ENCODE assay signal across 9 cellular contexts in the genomic region with DNA sequence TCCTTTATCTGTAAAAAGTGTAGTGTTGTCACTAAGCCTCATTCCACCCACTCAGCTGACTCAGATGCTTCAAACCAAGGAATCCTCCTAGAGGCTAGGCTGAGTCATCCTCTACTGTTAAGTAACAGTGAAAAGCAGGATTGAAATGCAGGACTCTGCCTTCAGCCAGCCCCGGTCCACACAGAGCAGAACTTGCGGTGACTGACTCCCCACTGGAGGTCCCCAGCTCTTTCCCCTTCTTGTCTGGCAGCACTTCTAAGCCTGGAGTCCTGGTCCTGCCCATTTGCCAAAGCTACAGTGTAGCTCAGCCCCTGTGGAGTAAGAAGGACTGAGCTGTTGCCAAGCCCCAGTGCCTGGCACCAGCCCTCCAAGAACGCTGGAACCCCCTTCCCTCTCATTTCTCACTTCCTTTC. TPM values are rescaled to one million over a fixed set of nuclear protein-coding genes. Genes with fewer than 3 reads are reported as not detected.
DNase-seq lines count a peak whose midpoint lies in the region; ATAC-seq, FAIRE-seq and TF ChIP-seq lines count a peak whose summit lies in the region.
"Had no signal": no experiment of that assay in that cellular context is flagged by ENCODE, and none has a peak within 500 bp of the region (broad histone marks: within the 10 kb centered on the region; RNA-seq: fewer than 3 reads in every experiment).

No MANE protein-coding gene starts in this region.

- peaks cover 12% of the 10 kb centered on the region for H3K4me1 ChIP-seq in GM12878 (ENCODE audit: control insufficient read depth, insufficient read depth, low read length)
- H3K4me1 ChIP-seq in Caco-2 = no peaks in the 10 kb centered on the region

- peaks cover 8% of the 10 kb centered on the region for H3K27me3 Mint-ChIP-seq in Caco-2 (ENCODE audit: insufficient read depth, unreplicated experiment)

- no peak overlapping the region for H3K9ac ChIP-seq in GM12878 (ENCODE audit: control insufficient read depth, insufficient read depth, low read length)

- no TSS peak for BruUV-seq in GM12878 (replicated peaks; lab: Mats Ljungman, UMichigan)
- no TSS peak for BruUV-seq in Caco-2 (replicated peaks; lab: Mats Ljungman, UMichigan)

- CTCF ChIA-PET in GM12878 (lab: Yijun Ruan, JAX) (interaction anchor here (1.3 kb wide), 1 partner anchor 24 kb away, joined by 6 read pairs; no protein-coding TSS in a partner anchor), Caco-2 (lab: Charles Lee) (no interaction called here)

- in situ Hi-C loops in GM12878 (cut with MboI) = no loop called here

- no peaks in the 10 kb centered on the region for H3K79me2 ChIP-seq in GM12878 (ENCODE audit: control insufficient read depth, insufficient read depth, low read length)

- no peak overlapping the region for H3K27ac Mint-ChIP-seq in Caco-2 (ENCODE audit: unreplicated experiment)

- intact Hi-C loops in GM12878 (cut with micrococcal nuclease; ENCODE audit: unreplicated experiment) = no loop called here
- intact Hi-C loops in left colon (cut with DNase I, micrococcal nuclease) = no loop called here
- intact Hi-C loops in Caco-2 (cut with micrococcal nuclease; ENCODE audit: unreplicated experiment) = no loop called here

- SMC1A ChIA-PET in GM12878 (lab: Charles Lee; ENCODE audit: uncharacterized antibody, unreplicated experiment) = no interaction called here

- H3K9me3 ChIP-seq in GM12878 (replicated peaks; ENCODE audit: control insufficient read depth, insufficient read depth, low read length) (no peaks in the 10 kb centered on the region), Caco-2 (no peaks in the 10 kb centered on the region)

- ATAC-seq in GM12878 (no peak), left colon (peak; percentile 31)

- RAD21 ChIA-PET in GM12878 (lab: Charles Lee; ENCODE audit: unreplicated experiment) = no interaction called here

- no peaks in the 10 kb centered on the region for H4K20me1 ChIP-seq in GM12878 (ENCODE audit: control insufficient read depth, insufficient read depth)

- H3K4me3 ChIP-seq in GM12878 (no peak overlapping the region), Caco-2 (ENCODE audit: low read depth, low read length) (no peak overlapping the region)
- H3K4me3 ChIP-seq: cardiac muscle cell had no signal

- H3K4me2 ChIP-seq in GM12878 (ENCODE audit: control insufficient read depth, insufficient read depth) = no peak overlapping the region

- H2AFZ ChIP-seq in GM12878 (ENCODE audit: control insufficient read depth, low read depth, low read length) = no peak overlapping the region

- H3K27me3 ChIP-seq in GM12878 (replicated peaks in 1 of 2; ENCODE audit: control insufficient read depth in 2 of 2, insufficient read depth in 2 of 2, low read length in 1 of 2) (0 out of 4 replicates have a peak, but pooled peaks cover 0 to 3% of the 10 kb centered on the region in 2 experiments), Caco-2 (replicated peaks; ENCODE audit: control insufficient read depth, insufficient read depth, low read length) (no peaks in the 10 kb centered on the region)
- H3K27me3 ChIP-seq: cardiac muscle cell had no signal

- 48% methylated on average over 3 of the region's 3 CpGs for WGBS in GM12878 (ENCODE audit: insufficient coverage, insufficient replicate concordance, low lambda C conversion rate, missing lambda C conversion rate)

- POLR2A ChIA-PET in GM12878 (lab: Charles Lee) (interaction anchor here (0.7 kb wide), 2 partner anchors 22 to 400 kb away, joined by 3 read pairs; no protein-coding TSS in a partner anchor), Caco-2 (lab: Charles Lee) (no interaction called here)

- H3K27ac ChIP-seq in GM12878 (ENCODE audit: control insufficient read depth, insufficient read depth) = no peak overlapping the region
- H3K27ac ChIP-seq: cardiac muscle cell had no signal

- peaks cover 4% of the 10 kb centered on the region for H3K4me1 Mint-ChIP-seq in Caco-2 (ENCODE audit: low read depth, unreplicated experiment)

- peak; percentile 63 for DNase-seq in Ammon's horn (ENCODE audit: low spot score)
- peak; percentile 99 for DNase-seq in NCI-H226
- no peak for DNase-seq in GM12878 (ENCODE audit: low read depth, low spot score)
- peak in 1 of 2 donors; percentile 31 for DNase-seq in left colon
- DNase-seq in stromal cell of bone marrow (ENCODE audit: low read depth) = peak; percentile 96
- no peak for DNase-seq in SHP77 (lab: John Stamatoyannopoulos, UW)
- no peak for DNase-seq in NCI-H774 (lab: John Stamatoyannopoulos, UW)
- no peak for DNase-seq in Caco-2

- no peaks in the 10 kb centered on the region for H3K36me3 ChIP-seq in GM12878 (ENCODE audit: control insufficient read depth in 2 of 2, insufficient read depth in 2 of 2, low read length in 1 of 2)
- H3K36me3 ChIP-seq in Caco-2 (ENCODE audit: control insufficient read depth, insufficient read depth, low read length) = no peaks in the 10 kb centered on the region
- H3K36me3 ChIP-seq: cardiac muscle cell had no signal

- TF ChIP-seq EP300 in GM12878 (IDR thresholded peaks at IDR 0.05; ENCODE audit: borderline replicate concordance in 1 of 2, control insufficient read depth in 1 of 2, low read depth in 2 of 2, low read length in 2 of 2) = no peak

- no peak for FAIRE-seq in GM12878 (lab: Jason Lieb, UNC)

- H3K36me3 Mint-ChIP-seq in Caco-2 (ENCODE audit: insufficient read depth, unreplicated experiment) = no peaks in the 10 kb centered on the region

- TF ChIP-seq CTCF in GM12878 (IDR thresholded peaks at IDR 0.05 in 2 of 3, conservative IDR thresholded peaks at IDR 0.05 in 1 of 3; ENCODE audit: control insufficient read depth in 2 of 3, extremely low read depth in 1 of 3, insufficient read depth in 1 of 3, low read depth in 3 of 3, low read length in 3 of 3) (no peak), Caco-2 (IDR thresholded peaks at IDR 0.05; ENCODE audit: insufficient read depth in 1 of 2, low read depth in 1 of 2, low read length in 1 of 2, severe bottlenecking in 1 of 2, unreplicated experiment in 1 of 2) (no peak)

- H3K9me3 Mint-ChIP-seq in Caco-2 (ENCODE audit: unreplicated experiment) = peaks cover 13% of the 10 kb centered on the region

- H3K4me3 Mint-ChIP-seq in Caco-2 (ENCODE audit: unreplicated experiment) = no peak overlapping the region

- TF ChIP-seq RAD21 in GM12878 (IDR thresholded peaks at IDR 0.05; ENCODE audit: insufficient read depth, low read depth, low read length) = no peak

- no peak for TF ChIP-seq POLR2A in GM12878 (IDR thresholded peaks at IDR 0.05; ENCODE audit: low read depth, low read length)

RNA-seq across cellular contexts. Expression of a gene that starts 1.7 kb away (rescaled TPM):
- total RNA-seq in GM12878 (2013; cell fraction: nucleolus; rRNA removed) = not detected in 2 replicates
- total RNA-seq in GM12878 (2014; rRNA removed) = not detected in 2 replicates
- total RNA-seq in GM12878 (2014; rRNA removed; fragmentation: Illumina TruSeq; extraction: Trizol) = not detected in 2 replicates
- total RNA-seq in GM12878 (2021) = not detected in 2 replicates
- not detected for polyA plus RNA-seq in GM12878 (2011; ENCODE audit: low read depth)
- polyA plus RNA-seq in GM12878 (2011; rRNA removed) = not detected in 2 replicates
- polyA plus RNA-seq in GM12878 (2011; cell fraction: cytosol; rRNA removed) = not detected in 2 replicates
- not detected in 2 replicates for polyA plus RNA-seq in GM12878 (2011; cell fraction: nucleus; rRNA removed)
- not detected in 2 replicates for polyA plus RNA-seq in GM12878 (2012)
- not detected in 2 replicates for polyA plus RNA-seq in GM12878 (2014; fragmentation: Illumina TruSeq; extraction: Trizol)
- not detected for polyA plus RNA-seq in GM12878 (2014; fragmentation: Nextera tagmentation; extraction: Ambion mirVana)
- polyA plus RNA-seq in GM12878 (2014; rRNA removed) = 0.05 TPM in 1 of 2 replicates, not detected in the other
- under 1 TPM in 1 of 2 experiments, not detected in 1; 0.09 TPM for polyA plus RNA-seq in GM12878 (2016; fragmentation: Nextera tagmentation; extraction: Ambion mirVana)
- not detected in 2 replicates for polyA minus RNA-seq in GM12878 (2011; rRNA and poly(A)+ RNA removed)
- polyA minus RNA-seq in GM12878 (2011; cell fraction: cytosol; rRNA and poly(A)+ RNA removed) = not detected in 2 replicates
- polyA minus RNA-seq in GM12878 (2011; cell fraction: nucleus; rRNA and poly(A)+ RNA removed) = not detected in 2 replicates
- 1 to 10 TPM in 1 of 2 donors, under 1 TPM in 1; 0.34 to 2.3 TPM for total RNA-seq in left colon
- total RNA-seq in Caco-2 (2022) = not detected in 2 replicates

RNA-seq across cellular contexts. Expression of a gene that starts 22.2 kb away (rescaled TPM):
- not detected in 2 replicates for total RNA-seq in GM12878 (2013; cell fraction: nucleolus; rRNA removed)
- total RNA-seq in GM12878 (2014; rRNA removed) (not detected in 2 replicates), GM12878 (2014; rRNA removed; fragmentation: Illumina TruSeq; extraction: Trizol) (not detected in 2 replicates), GM12878 (2021) (0.26 TPM in 1 of 2 replicates, not detected in the other), left colon (10 to 100 TPM; 20.7 to 57.4 TPM), Caco-2 (2022) (0.23 and 0.48 TPM in 2 replicates)
- polyA plus RNA-seq in GM12878 (2011; ENCODE audit: low read depth) = not detected
- polyA plus RNA-seq in GM12878 (2011; rRNA removed) (not detected in 2 replicates), GM12878 (2014; fragmentation: Illumina TruSeq; extraction: Trizol) (not detected in 2 replicates), GM12878 (2014; fragmentation: Nextera tagmentation; extraction: Ambion mirVana) (not detected), GM12878 (2014; rRNA removed) (not detected in 2 replicates), GM12878 (2016; fragmentation: Nextera tagmentation; extraction: Ambion mirVana) (not detected)
- not detected in 2 replicates for polyA plus RNA-seq in GM12878 (2011; cell fraction: cytosol; rRNA removed)
- polyA plus RNA-seq in GM12878 (2011; cell fraction: nucleus; rRNA removed) = not detected in 2 replicates
- polyA plus RNA-seq in GM12878 (2012) = not detected in 2 replicates
- polyA minus RNA-seq in GM12878 (2011; rRNA and poly(A)+ RNA removed) = not detected in 2 replicates
- polyA minus RNA-seq in GM12878 (2011; cell fraction: cytosol; rRNA and poly(A)+ RNA removed) = not detected in 2 replicates
- not detected in 2 replicates for polyA minus RNA-seq in GM12878 (2011; cell fraction: nucleus; rRNA and poly(A)+ RNA removed)
- total RNA-seq: cardiac muscle cell had no signal
- polyA plus RNA-seq: cardiac muscle cell had no signal

RNA-seq across cellular contexts. Expression of a gene that starts 51.5 kb away (rescaled TPM):
- 4.2 and 5.3 TPM in 2 replicates for total RNA-seq in GM12878 (2013; cell fraction: nucleolus; rRNA removed)
- total RNA-seq in GM12878 (2014; rRNA removed) (5.1 and 5.7 TPM in 2 replicates), GM12878 (2014; rRNA removed; fragmentation: Illumina TruSeq; extraction: Trizol) (5.8 and 6.0 TPM in 2 replicates), GM12878 (2021) (7.7 and 11.4 TPM in 2 replicates), left colon (1 to 10 TPM in 1 of 2 donors, under 1 TPM in 1; 0.43 to 1.6 TPM), Caco-2 (2022) (not detected in 2 replicates)
- 3.3 TPM for polyA plus RNA-seq in GM12878 (2011; ENCODE audit: low read depth)
- polyA plus RNA-seq in GM12878 (2011; rRNA removed) (2.4 and 2.8 TPM in 2 replicates), GM12878 (2014; fragmentation: Illumina TruSeq; extraction: Trizol) (5.6 and 7.3 TPM in 2 replicates), GM12878 (2014; fragmentation: Nextera tagmentation; extraction: Ambion mirVana) (1 to 10 TPM; 5.7 TPM), GM12878 (2014; rRNA removed) (3.9 and 5.5 TPM in 2 replicates), GM12878 (2016; fragmentation: Nextera tagmentation; extraction: Ambion mirVana) (1 to 10 TPM; 3.5 to 3.9 TPM)
- polyA plus RNA-seq in GM12878 (2011; cell fraction: cytosol; rRNA removed) = 1.5 and 1.6 TPM in 2 replicates
- polyA plus RNA-seq in GM12878 (2011; cell fraction: nucleus; rRNA removed) = 11.0 and 17.7 TPM in 2 replicates
- 2.5 and 7.6 TPM in 2 replicates for polyA plus RNA-seq in GM12878 (2012)
- 4.0 and 5.3 TPM in 2 replicates for polyA minus RNA-seq in GM12878 (2011; rRNA and poly(A)+ RNA removed)
- 1.1 and 1.4 TPM in 2 replicates for polyA minus RNA-seq in GM12878 (2011; cell fraction: cytosol; rRNA and poly(A)+ RNA removed)
- polyA minus RNA-seq in GM12878 (2011; cell fraction: nucleus; rRNA and poly(A)+ RNA removed) = 7.9 and 10.5 TPM in 2 replicates

RNA-seq across cellular contexts. Expression of a gene that starts 58.2 kb away (rescaled TPM):
- total RNA-seq in GM12878 (2013; cell fraction: nucleolus; rRNA removed) = not detected in 2 replicates
- 0.11 and 0.17 TPM in 2 replicates for total RNA-seq in GM12878 (2014; rRNA removed)
- 0.18 TPM in 2 replicates for total RNA-seq in GM12878 (2014; rRNA removed; fragmentation: Illumina TruSeq; extraction: Trizol)
- total RNA-seq in GM12878 (2021) = 0.11 and 0.15 TPM in 2 replicates
- polyA plus RNA-seq in GM12878 (2011; ENCODE audit: low read depth) = not detected
- polyA plus RNA-seq in GM12878 (2011; rRNA removed) = 0.20 and 0.33 TPM in 2 replicates
- polyA plus RNA-seq in GM12878 (2011; cell fraction: cytosol; rRNA removed) = 0.33 and 0.39 TPM in 2 replicates
- polyA plus RNA-seq in GM12878 (2011; cell fraction: nucleus; rRNA removed) = 0.32 and 0.45 TPM in 2 replicates
- polyA plus RNA-seq in GM12878 (2012) = 0.06 and 0.07 TPM in 2 replicates
- 0.22 and 0.32 TPM in 2 replicates for polyA plus RNA-seq in GM12878 (2014; fragmentation: Illumina TruSeq; extraction: Trizol)
- polyA plus RNA-seq in GM12878 (2014; fragmentation: Nextera tagmentation; extraction: Ambion mirVana) = under 1 TPM; 0.11 to 0.15 TPM
- polyA plus RNA-seq in GM12878 (2014; rRNA removed) = 0.08 and 0.40 TPM in 2 replicates
- under 1 TPM; 0.09 to 0.23 TPM for polyA plus RNA-seq in GM12878 (2016; fragmentation: Nextera tagmentation; extraction: Ambion mirVana)
- polyA minus RNA-seq in GM12878 (2011; rRNA and poly(A)+ RNA removed) = 0.10 and 0.15 TPM in 2 replicates
- not detected in 2 replicates for polyA minus RNA-seq in GM12878 (2011; cell fraction: cytosol; rRNA and poly(A)+ RNA removed)
- 0.12 and 0.19 TPM in 2 replicates for polyA minus RNA-seq in GM12878 (2011; cell fraction: nucleus; rRNA and poly(A)+ RNA removed)
- not detected for total RNA-seq in left colon
- total RNA-seq in Caco-2 (2022) = 0.30 TPM in 1 of 2 replicates, not detected in the other

Comparison
In these comparisons a context has a peak if more than half of its experiments do, and no peak if none do; other contexts are left out.
1. DNase-seq: peak in Ammon's horn (single experiment), NCI-H226 (single experiment) and stromal cell of bone marrow (single experiment); none in GM12878 (single experiment), SHP77 (0 of 2), NCI-H774 (single experiment) and Caco-2 (0 of 2).
2. RNA of a gene that starts 22.2 kb away (total RNA-seq): 20.7 to 57.4 TPM in left colon; 0.23 to 0.48 TPM in Caco-2 and 0.26 TPM in GM12878; every median in the first group is over 10 times any median in the second.